In the genomic region with DNA sequence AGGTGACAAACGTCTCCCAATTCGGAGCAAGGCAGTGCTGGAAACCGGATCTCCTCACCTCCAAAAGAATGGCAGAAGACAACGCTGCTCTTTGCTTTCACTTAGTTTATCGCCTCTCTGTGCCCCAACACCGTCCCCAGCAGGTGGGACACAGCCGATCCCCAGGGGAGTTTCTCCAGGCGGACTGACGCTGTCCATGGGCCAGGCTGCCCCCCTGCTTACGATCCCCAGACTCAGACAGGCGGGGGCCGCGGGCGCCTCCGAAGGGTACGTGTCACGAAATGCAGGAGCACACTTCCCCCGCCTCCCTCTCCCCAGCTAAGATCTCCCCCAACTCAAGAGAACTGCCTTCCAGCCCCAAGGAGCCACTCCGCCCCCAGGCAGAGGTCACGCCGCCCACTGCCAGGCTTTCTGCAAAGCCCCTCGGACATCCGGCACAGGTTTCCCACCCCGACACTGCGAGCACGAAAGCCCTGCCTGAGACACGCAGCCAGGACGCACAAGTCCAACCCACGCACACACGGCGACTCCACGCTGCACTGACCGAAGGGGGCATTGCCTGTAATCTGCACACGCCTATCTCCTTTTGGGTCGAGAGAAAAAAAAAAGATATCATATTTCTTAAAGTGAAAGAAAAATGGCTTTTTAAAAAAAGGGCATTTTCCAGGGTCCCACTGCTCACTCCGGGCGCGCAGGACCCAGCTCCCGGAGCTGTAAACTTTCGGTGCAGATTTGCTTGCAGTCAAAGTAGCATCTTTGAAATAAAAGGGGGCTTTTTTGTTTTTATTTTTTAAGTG, we compare ENCODE assay signal across 8 cellular contexts. TPM values are rescaled to one million over a fixed set of nuclear protein-coding genes. Genes with fewer than 3 reads are reported as not detected.
DNase-seq lines count a peak whose midpoint lies in the region; ATAC-seq, FAIRE-seq and TF ChIP-seq lines count a peak whose summit lies in the region.

No MANE protein-coding gene starts in this region.

- peak overlapping the region; percentile 39 for H4K8ac ChIP-seq in mesenchymal stem cell (ENCODE audit: low read length)

- peak; percentile 36 for DNase-seq in DMS53 (lab: John Stamatoyannopoulos, UW)
- DNase-seq in DMS53 treated with DMSO at 0.1 percent for 48 hours (lab: John Stamatoyannopoulos, UW; ENCODE audit: unreplicated experiment): no peak
- DNase-seq in SK-N-MC (ENCODE audit: low read depth, low spot score): no peak
- peak; percentile 84 for DNase-seq in endothelial cell of umbilical vein (ENCODE audit: low read depth, low spot score)
- peak; percentile 87 for DNase-seq in mesenchymal stem cell
- peak; percentile 76 for DNase-seq in thyroid gland

- H3K79me1 ChIP-seq in mesenchymal stem cell (replicated peaks; ENCODE audit: low read length, poor library complexity, severe bottlenecking): no peaks in the 10 kb centered on the region

- H2BK12ac ChIP-seq in mesenchymal stem cell (ENCODE audit: low read length in 2 of 2): peak overlapping the region in 1 of 2 experiments; percentile 45

- H2BK120ac ChIP-seq in mesenchymal stem cell (ENCODE audit: low read depth, low read length): no peak overlapping the region

- peak; percentile 36 for ATAC-seq in HG02798 (IDR thresholded peaks at IDR 0.05; ENCODE audit: poor library complexity, unreplicated experiment)
- no peak for ATAC-seq in GM19035 (IDR thresholded peaks at IDR 0.05; ENCODE audit: unreplicated experiment)

- BruUV-seq in endothelial cell of umbilical vein (replicated peaks; lab: Mats Ljungman, UMichigan): no TSS peak

- H3K79me2 ChIP-seq in endothelial cell of umbilical vein (ENCODE audit: control insufficient read depth, insufficient read depth, low read length): peaks cover 67% of the 10 kb centered on the region

- TF ChIP-seq CTCF in endothelial cell of umbilical vein (IDR thresholded peaks at IDR 0.05; ENCODE audit: extremely low read depth in 1 of 2, insufficient read depth in 1 of 2, low read depth in 1 of 2, low read length in 2 of 2) (peak; percentile 11 to 24), thyroid gland (IDR thresholded peaks at IDR 0.05) (peak in 3 of 6 experiments; percentile 7 to 26 (median 14))

- H3K23ac ChIP-seq in mesenchymal stem cell (ENCODE audit: low read length in 2 of 2): peak overlapping the region in 1 of 2 experiments; percentile 53

- H3K27ac ChIP-seq in SK-N-MC (no peak overlapping the region), endothelial cell of umbilical vein (ENCODE audit: insufficient read depth, low read depth, low read length) (peak overlapping the region; percentile 97), mesenchymal stem cell (ENCODE audit: low read length, poor library complexity, severe bottlenecking) (peak overlapping the region; percentile 99), thyroid gland (peak overlapping the region; percentile 86 to 95 (median 91))

- dilution Hi-C loops in endothelial cell of umbilical vein (cut with MboI; ENCODE audit: extremely low pct_ligation_motif_present, low sequenced_read_pairs): loop anchor here (25.0 kb wide), 1 partner anchor 302 kb away; no protein-coding TSS in a partner anchor

- H3K9me3 ChIP-seq in SK-N-MC (ENCODE audit: low read depth, low read length): no peaks in the 10 kb centered on the region
- H3K9me3 ChIP-seq in endothelial cell of umbilical vein (replicated peaks; ENCODE audit: control insufficient read depth, insufficient read depth, low read length): no peaks in the 10 kb centered on the region
- no peaks in the 10 kb centered on the region for H3K9me3 ChIP-seq in mesenchymal stem cell (ENCODE audit: control insufficient read depth, low read length)
- no peaks in the 10 kb centered on the region for H3K9me3 ChIP-seq in thyroid gland

- H3K36me3 ChIP-seq in SK-N-MC (ENCODE audit: insufficient read depth, low read length) (no peaks in the 10 kb centered on the region; the same call in 1 of the 2 replicates), endothelial cell of umbilical vein (ENCODE audit: control insufficient read depth in 2 of 2, extremely low read depth in 1 of 2, insufficient read depth in 2 of 2, low read length in 2 of 2) (peaks cover 6 to 9% of the 10 kb centered on the region in 2 experiments), mesenchymal stem cell (ENCODE audit: control insufficient read depth in 1 of 2, insufficient read depth in 2 of 2, low read depth in 1 of 2, low read length in 2 of 2) (peaks cover 10 to 37% of the 10 kb centered on the region in 2 experiments), thyroid gland (peaks cover 4 to 9% of the 10 kb centered on the region in 2 donors)

- H3K14ac ChIP-seq in mesenchymal stem cell (ENCODE audit: low read length in 2 of 2): peak overlapping the region; percentile 63 to 85

- no peak for TF ChIP-seq POLR2A in endothelial cell of umbilical vein (IDR thresholded peaks at IDR 0.05; ENCODE audit: low read depth, low read length)
- TF ChIP-seq POLR2A in thyroid gland (IDR thresholded peaks at IDR 0.05): peak in 1 of 2 donors; percentile 41

- H2BK5ac ChIP-seq in mesenchymal stem cell (ENCODE audit: low read depth, low read length, poor library complexity, severe bottlenecking): peak overlapping the region; percentile 74

- under 1% methylated on average over 40 of the region's 40 CpGs for WGBS in mesenchymal stem cell
- 1% methylated on average over 28 to 40 of the region's 40 CpGs for WGBS in thyroid gland, 2 donors

- CTCF ChIA-PET in endothelial cell of umbilical vein (lab: Charles Lee): interaction anchor here (0.6 to 2.0 kb wide), 8 partner anchors 63 to 708 kb away, joined by 3 to 9 read pairs (median 4); no protein-coding TSS in a partner anchor

- POLR2A ChIA-PET in endothelial cell of umbilical vein (lab: Charles Lee): interaction anchor here (0.9 to 1.3 kb wide), 3 partner anchors 402 to 563 kb away, joined by 3 to 4 read pairs (median 3); no protein-coding TSS in a partner anchor

- H4K20me1 ChIP-seq in endothelial cell of umbilical vein (replicated peaks; ENCODE audit: control insufficient read depth, extremely low read depth, insufficient read depth, low read length): peaks cover 7% of the 10 kb centered on the region

- no peak overlapping the region for H4K91ac ChIP-seq in mesenchymal stem cell (ENCODE audit: low read length)

- no peak overlapping the region for H2AK5ac ChIP-seq in mesenchymal stem cell (ENCODE audit: low read length, severe bottlenecking)

- H3K9me1 ChIP-seq in endothelial cell of umbilical vein (replicated peaks; ENCODE audit: control insufficient read depth, extremely low read depth, insufficient read depth, low read length): no peaks in the 10 kb centered on the region

- H3K27me3 ChIP-seq in endothelial cell of umbilical vein (ENCODE audit: control insufficient read depth in 2 of 2, insufficient read depth in 2 of 2, low read length in 2 of 2): no peaks in the 10 kb centered on the region
- no peaks in the 10 kb centered on the region for H3K27me3 ChIP-seq in mesenchymal stem cell (ENCODE audit: control insufficient read depth in 1 of 2, insufficient read depth in 1 of 2, low read length in 2 of 2)
- no peaks in the 10 kb centered on the region for H3K27me3 ChIP-seq in thyroid gland

- FAIRE-seq in endothelial cell of umbilical vein (lab: Jason Lieb, UNC): peak; percentile 62

- H3K4me2 ChIP-seq in endothelial cell of umbilical vein (ENCODE audit: insufficient read depth, low read length) (peak overlapping the region; percentile 95), mesenchymal stem cell (ENCODE audit: low read length, poor library complexity, severe bottlenecking) (peak overlapping the region; percentile 5)

- intact Hi-C loops in endothelial cell of umbilical vein (cut with micrococcal nuclease) (loop anchor here (1.0 kb wide), 2 partner anchors 309 to 563 kb away; no protein-coding TSS in a partner anchor), thyroid gland (cut with DNase I) (no loop called here)

- H2AFZ ChIP-seq in endothelial cell of umbilical vein (ENCODE audit: low read depth, low read length) (no peak overlapping the region), mesenchymal stem cell (ENCODE audit: low read depth, low read length) (no peak overlapping the region)

- H3K4ac ChIP-seq in mesenchymal stem cell (ENCODE audit: low read depth in 1 of 2, low read length in 2 of 2): peak overlapping the region in 1 of 2 experiments; percentile 74

- peak overlapping the region; percentile 92 for H3K4me3 ChIP-seq in SK-N-MC
- H3K4me3 ChIP-seq in endothelial cell of umbilical vein (replicated peaks in 1 of 3; ENCODE audit: insufficient read depth in 1 of 3, low read depth in 1 of 3, low read length in 3 of 3): peak overlapping the region; percentile 75 to 98 (median 98)
- peak overlapping the region; percentile 85 to 98 for H3K4me3 ChIP-seq in mesenchymal stem cell (ENCODE audit: insufficient read depth in 1 of 2, low read depth in 1 of 2, low read length in 2 of 2)
- peak overlapping the region; percentile 24 to 58 (median 58) for H3K4me3 ChIP-seq in thyroid gland (replicated peaks in 1 of 3)

- H3K4me1 ChIP-seq in endothelial cell of umbilical vein (ENCODE audit: control insufficient read depth, extremely low read depth, insufficient read depth, low read length): peaks cover 43% of the 10 kb centered on the region
- H3K4me1 ChIP-seq in mesenchymal stem cell (ENCODE audit: control insufficient read depth, insufficient read depth, low read depth, low read length): peaks cover 9% of the 10 kb centered on the region
- H3K4me1 ChIP-seq in thyroid gland: peaks cover 3 to 21% of the 10 kb centered on the region in 2 donors

- H2BK15ac ChIP-seq in mesenchymal stem cell (ENCODE audit: low read depth, poor library complexity, severe bottlenecking): no peak overlapping the region

- H3K18ac ChIP-seq in mesenchymal stem cell (ENCODE audit: low read depth in 1 of 2, low read length in 2 of 2): peak overlapping the region; percentile 84 to 98

- peak overlapping the region; percentile 79 for H3K9ac ChIP-seq in SK-N-MC (ENCODE audit: insufficient read length)
- peak overlapping the region; percentile 100 for H3K9ac ChIP-seq in endothelial cell of umbilical vein (replicated peaks; ENCODE audit: extremely low read depth, insufficient read depth, low read length)
- peak overlapping the region; percentile 98 for H3K9ac ChIP-seq in mesenchymal stem cell (ENCODE audit: low read length)

RNA-seq across cellular contexts. Expression of a gene that starts 1.9 kb away (rescaled TPM):
- 26.2 and 27.9 TPM in 2 replicates for total RNA-seq in endothelial cell of umbilical vein
- polyA plus RNA-seq in endothelial cell of umbilical vein: 52.3 and 65.0 TPM in 2 replicates
- 49.4 and 58.1 TPM in 2 replicates for polyA plus RNA-seq in endothelial cell of umbilical vein (2011; cell fraction: cytosol; rRNA removed)
- polyA plus RNA-seq in endothelial cell of umbilical vein (2011; cell fraction: nucleus; rRNA removed): 48.5 and 49.4 TPM in 2 replicates
- 20.2 and 27.1 TPM in 2 replicates for polyA plus RNA-seq in endothelial cell of umbilical vein (2012)
- 61.5 and 68.5 TPM in 2 replicates for polyA minus RNA-seq in endothelial cell of umbilical vein
- polyA minus RNA-seq in endothelial cell of umbilical vein (2011; cell fraction: cytosol; rRNA and poly(A)+ RNA removed): 2.9 TPM
- 34.4 and 35.8 TPM in 2 replicates for polyA minus RNA-seq in endothelial cell of umbilical vein (2011; cell fraction: nucleus; rRNA and poly(A)+ RNA removed)
- 38.9 TPM for polyA plus RNA-seq in mesenchymal stem cell (2013, experiment 1 of 2)
- polyA plus RNA-seq in mesenchymal stem cell (2013, experiment 2 of 2): 38.8 TPM
- 10 to 100 TPM; 17.9 to 37.0 (median 24.5) TPM for total RNA-seq in thyroid gland

Comparison
In these comparisons a context has a peak if more than half of its experiments do, and no peak if none do; other contexts are left out.
1. DNase-seq: peak in DMS53 (single experiment), endothelial cell of umbilical vein (single experiment), mesenchymal stem cell (single experiment) and thyroid gland (2 of 2); none in DMS53 treated with DMSO at 0.1 percent for 48 hours (single experiment) and SK-N-MC (single experiment).
2. Peak in every context shown above with its lines, with median percentiles within 50 percentile points of each other: H3K4me3 ChIP-seq and H3K9ac ChIP-seq.